8 cellular contexts compared by ENCODE assay signal in the genomic region with DNA sequence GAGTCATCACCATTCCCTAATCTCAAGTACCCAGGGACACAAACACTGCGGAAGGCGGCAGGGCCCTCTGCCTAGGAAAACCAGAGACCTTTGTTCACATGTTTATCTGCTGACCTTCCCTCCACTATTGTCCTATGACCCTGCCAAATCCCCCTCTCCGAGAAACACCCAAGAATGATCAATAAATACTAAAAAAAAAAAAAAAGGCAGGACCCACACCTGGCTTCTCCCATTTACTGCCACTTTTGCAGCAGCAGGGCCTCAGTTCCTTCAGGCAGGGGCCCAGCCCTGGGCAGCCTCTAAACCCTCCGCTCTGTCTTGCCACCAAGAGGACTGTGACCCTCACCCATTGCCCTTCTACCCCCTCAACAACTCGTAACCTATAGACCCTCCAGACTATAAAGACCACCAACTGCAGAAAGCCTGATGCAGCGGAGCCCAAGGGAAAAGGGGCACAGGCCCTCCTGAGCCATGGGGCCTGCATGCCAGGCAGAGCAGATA. TPM values are rescaled to one million over a fixed set of nuclear protein-coding genes. Genes with fewer than 3 reads are reported as not detected.
DNase-seq lines count a peak whose midpoint lies in the region; ATAC-seq, FAIRE-seq and TF ChIP-seq lines count a peak whose summit lies in the region.
"Not testable (repeated sequence)": the region's sequence is repeated elsewhere in the genome, so short reads cannot be mapped to it uniquely, and the experiment has no call there.

No MANE protein-coding gene starts in this region.

- intact Hi-C loops in activated CD4-positive, alpha-beta T cell treated with anti-CD3 and anti-CD28 coated beads for 36 hours (cut with DNase I, micrococcal nuclease): loop anchor here in 1 of 2 experiments (5.0 kb wide), 2 partner anchors 38 to 72 kb away; no protein-coding TSS in a partner anchor
- intact Hi-C loops in endothelial cell of umbilical vein (cut with micrococcal nuclease) (loop anchor here (1.0 to 5.0 kb wide), 3 partner anchors 32 to 72 kb away; partner anchors contain the start of gene CMTM1), psoas muscle (cut with DNase I) (loop anchor here in 1 of 2 donors (5.0 kb wide), 1 partner anchor 37 kb away; the partner anchor contains the start of genes CKLF and TK2), thyroid gland (cut with DNase I) (loop anchor here (5.0 kb wide), 1 partner anchor 37 kb away; the partner anchor contains the start of genes CKLF and TK2)
- intact Hi-C loops in lower lobe of right lung (cut with DNase I): not testable (repeated sequence)

- H3K79me2 ChIP-seq in endothelial cell of umbilical vein (ENCODE audit: control insufficient read depth, insufficient read depth, low read length): not testable (repeated sequence)

- peak overlapping the region; percentile 75; the same call in 2 of the 3 replicates for H3K4me2 ChIP-seq in A549
- H3K4me2 ChIP-seq in endothelial cell of umbilical vein (ENCODE audit: insufficient read depth, low read length): not testable (repeated sequence)

- not testable (repeated sequence) for H3K9ac ChIP-seq in endothelial cell of umbilical vein (replicated peaks; ENCODE audit: extremely low read depth, insufficient read depth, low read length)

- H3K4me3 ChIP-seq in A549; endothelial cell of umbilical vein (replicated peaks in 1 of 3; ENCODE audit: insufficient read depth in 1 of 3, low read depth in 1 of 3, low read length in 3 of 3); lower lobe of right lung; psoas muscle; thyroid gland (replicated peaks in 1 of 3): not testable (repeated sequence)

- POLR2A ChIA-PET in A549 (lab: Yijun Ruan, JAX): interaction anchor here (1.0 kb wide), 1 partner anchor 38 kb away, joined by 3 read pairs; the partner anchor contains the start of gene CKLF
- POLR2A ChIA-PET in activated CD4-positive, alpha-beta T cell treated with anti-CD3 and anti-CD28 coated beads for 36 hours (lab: Charles Lee); endothelial cell of umbilical vein (lab: Charles Lee): not testable (repeated sequence)

- not testable (repeated sequence) for H2AFZ ChIP-seq in endothelial cell of umbilical vein (ENCODE audit: low read depth, low read length)

- not testable (repeated sequence) for H4K20me1 ChIP-seq in endothelial cell of umbilical vein (replicated peaks; ENCODE audit: control insufficient read depth, extremely low read depth, insufficient read depth, low read length)

- H3K36me3 Mint-ChIP-seq in HFFc6 (ENCODE audit: low read depth): peaks cover 22% of the 10 kb centered on the region
- not testable (repeated sequence) for H3K36me3 Mint-ChIP-seq in activated CD4-positive, alpha-beta T cell treated with anti-CD3 and anti-CD28 coated beads for 36 hours (ENCODE audit: low read depth)

- not testable (repeated sequence) for ATAC-seq in A549; activated CD4-positive, alpha-beta T cell treated with anti-CD3 and anti-CD28 coated beads for 36 hours; lower lobe of right lung; psoas muscle

- not testable (repeated sequence) for H3K27me3 ChIP-seq in endothelial cell of umbilical vein (ENCODE audit: control insufficient read depth in 2 of 2, insufficient read depth in 2 of 2, low read length in 2 of 2); lower lobe of right lung (ENCODE audit: low read depth); psoas muscle (ENCODE audit: insufficient read depth in 3 of 3, low read length in 2 of 3); thyroid gland

- WGBS in A549 (ENCODE audit: missing lambda C conversion rate): 87% methylated on average over 6 of the region's 6 CpGs
- WGBS in psoas muscle, 3 donors: 95 to 100% (median 97%) methylated on average over 5 to 6 of the region's 6 CpGs
- 91 to 97% methylated on average over 6 of the region's 6 CpGs for WGBS in thyroid gland, 2 donors

- not testable (repeated sequence) for H3K9me1 ChIP-seq in endothelial cell of umbilical vein (replicated peaks; ENCODE audit: control insufficient read depth, extremely low read depth, insufficient read depth, low read length)

- not testable (repeated sequence) for H3K4me3 Mint-ChIP-seq in HFFc6; activated CD4-positive, alpha-beta T cell treated with anti-CD3 and anti-CD28 coated beads for 36 hours

- BruUV-seq in endothelial cell of umbilical vein (replicated peaks; lab: Mats Ljungman, UMichigan): not testable (repeated sequence)

- H3K9me3 ChIP-seq in A549; endothelial cell of umbilical vein (replicated peaks; ENCODE audit: control insufficient read depth, insufficient read depth, low read length); lower lobe of right lung; psoas muscle; thyroid gland: not testable (repeated sequence)

- H3K27ac Mint-ChIP-seq in HFFc6: peak overlapping the region; percentile 40
- H3K27ac Mint-ChIP-seq in activated CD4-positive, alpha-beta T cell treated with anti-CD3 and anti-CD28 coated beads for 36 hours: peak overlapping the region; percentile 51

- not testable (repeated sequence) for H3K9me3 Mint-ChIP-seq in HFFc6; activated CD4-positive, alpha-beta T cell treated with anti-CD3 and anti-CD28 coated beads for 36 hours (ENCODE audit: low read depth)

- H3K27ac ChIP-seq in A549 (peak overlapping the region; percentile 92 to 95), angular gyrus (ENCODE audit: low read depth, low read length) (peak overlapping the region; percentile 12), endothelial cell of umbilical vein (ENCODE audit: insufficient read depth, low read depth, low read length) (peak overlapping the region; percentile 87), lower lobe of right lung (peak overlapping the region; percentile 98), psoas muscle (peak overlapping the region; percentile 99), thyroid gland (peak overlapping the region in 2 of 3 donors; percentile 90 to 96)

- not testable (repeated sequence) for TF ChIP-seq EP300 in A549 (IDR thresholded peaks at IDR 0.05)

- TF ChIP-seq CTCF in A549 (IDR thresholded peaks at IDR 0.05); HFFc6 (IDR thresholded peaks at IDR 0.05); endothelial cell of umbilical vein (IDR thresholded peaks at IDR 0.05; ENCODE audit: extremely low read depth in 1 of 2, insufficient read depth in 1 of 2, low read depth in 1 of 2, low read length in 2 of 2); lower lobe of right lung (IDR thresholded peaks at IDR 0.05); psoas muscle (IDR thresholded peaks at IDR 0.05); thyroid gland (IDR thresholded peaks at IDR 0.05): not testable (repeated sequence)

- CTCF ChIA-PET in A549 (lab: Yijun Ruan, JAX): interaction anchor here (0.6 to 2.4 kb wide), 24 partner anchors 9 to 133 kb away, joined by 3 to 41 read pairs (median 4); no protein-coding TSS in a partner anchor
- CTCF ChIA-PET in activated CD4-positive, alpha-beta T cell treated with anti-CD3 and anti-CD28 coated beads for 36 hours (lab: Charles Lee): interaction anchor here (0.8 to 1.4 kb wide), 2 partner anchors 38 to 108 kb away, joined by 3 to 8 read pairs; no protein-coding TSS in a partner anchor
- CTCF ChIA-PET in endothelial cell of umbilical vein (lab: Charles Lee): interaction anchor here (0.6 to 1.5 kb wide), 34 partner anchors 10 to 240 kb away, joined by 3 to 56 read pairs (median 4); partner anchors contain the start of genes BEAN1 and CDH5

- H3K4me1 ChIP-seq in A549 (peaks cover 72% of the 10 kb centered on the region), endothelial cell of umbilical vein (ENCODE audit: control insufficient read depth, extremely low read depth, insufficient read depth, low read length) (peaks cover 75% of the 10 kb centered on the region), lower lobe of right lung (peaks cover 82% of the 10 kb centered on the region), psoas muscle (peaks cover 53% of the 10 kb centered on the region), thyroid gland (peaks cover 69 to 89% of the 10 kb centered on the region in 2 donors)

- TF ChIP-seq POLR2A in A549 (IDR thresholded peaks at IDR 0.05; ENCODE audit: low read length); endothelial cell of umbilical vein (IDR thresholded peaks at IDR 0.05; ENCODE audit: low read depth, low read length); thyroid gland (IDR thresholded peaks at IDR 0.05): not testable (repeated sequence)

- not testable (repeated sequence) for DNase-seq in A549 (ENCODE audit: low read depth in 1 of 2, low spot score in 1 of 2); HFFc6; activated CD4-positive, alpha-beta T cell treated with anti-CD3 and anti-CD28 coated beads for 36 hours; endothelial cell of umbilical vein (ENCODE audit: low read depth, low spot score); lower lobe of right lung; psoas muscle; thyroid gland

- not testable (repeated sequence) for TF ChIP-seq RAD21 in A549 (conservative IDR thresholded peaks at IDR 0.05 in 1 of 2, IDR thresholded peaks at IDR 0.05 in 1 of 2)

- not testable (repeated sequence) for H3K27me3 Mint-ChIP-seq in HFFc6 (ENCODE audit: insufficient read depth); activated CD4-positive, alpha-beta T cell treated with anti-CD3 and anti-CD28 coated beads for 36 hours

- dilution Hi-C loops in endothelial cell of umbilical vein (cut with MboI; ENCODE audit: extremely low pct_ligation_motif_present, low sequenced_read_pairs): not testable (repeated sequence)

- FAIRE-seq in A549 (lab: Jason Lieb, UNC); endothelial cell of umbilical vein (lab: Jason Lieb, UNC): not testable (repeated sequence)

- H3K36me3 ChIP-seq in endothelial cell of umbilical vein (ENCODE audit: control insufficient read depth in 2 of 2, extremely low read depth in 1 of 2, insufficient read depth in 2 of 2, low read length in 2 of 2); thyroid gland: not testable (repeated sequence)
- H3K36me3 ChIP-seq in lower lobe of right lung (peaks cover 12% of the 10 kb centered on the region), psoas muscle (ENCODE audit: insufficient read depth in 1 of 2, low read depth in 1 of 2) (peaks cover 0 to 43% of the 10 kb centered on the region in 2 donors)

- H3K4me1 Mint-ChIP-seq in HFFc6 (ENCODE audit: low read depth): peaks cover 59% of the 10 kb centered on the region
- peaks cover 46% of the 10 kb centered on the region for H3K4me1 Mint-ChIP-seq in activated CD4-positive, alpha-beta T cell treated with anti-CD3 and anti-CD28 coated beads for 36 hours

RNA-seq across cellular contexts. Expression of gene TK2, which starts 34.9 kb away (rescaled TPM):
- polyA plus RNA-seq in A549 (2011; rRNA removed) (29.5 and 36.3 TPM in 2 replicates), A549 (2017; fragmentation: RNase III; extraction: RNeasy Plus Mini Kit Qiagen cat#74134 plus additional on column Dnase treatment) (13.5 to 16.2 TPM (median 13.9 TPM) in 3 replicates), endothelial cell of umbilical vein (12.1 and 12.2 TPM in 2 replicates), psoas muscle (1 to 10 TPM; 4.0 to 9.2 (median 7.4) TPM)
- 9.1 and 11.1 TPM in 2 replicates for polyA plus RNA-seq in A549 (2012; cell fraction: cytosol; rRNA removed)
- 11.3 and 15.0 TPM in 2 replicates for polyA plus RNA-seq in A549 (2012; cell fraction: nucleus; rRNA removed)
- polyA minus RNA-seq in A549 (2011; rRNA and poly(A)+ RNA removed): 31.4 and 40.6 TPM in 2 replicates
- 10 to 100 TPM; 29.1 to 43.8 (median 32.6) TPM for total RNA-seq in HFFc6 (2021; fragmentation: NEBNext Ultra II Directional; extraction: Animal tissue kit (Norgen Biotek cat#: 25700))
- 1 to 10 TPM; 3.8 to 6.4 TPM for total RNA-seq in activated CD4-positive, alpha-beta T cell treated with anti-CD3 and anti-CD28 coated beads for 36 hours
- total RNA-seq in endothelial cell of umbilical vein (23.4 and 25.2 TPM in 2 replicates), lower lobe of right lung (36.2 TPM), psoas muscle (10 to 100 TPM; 10.0 to 14.7 (median 12.2) TPM), thyroid gland (10 to 100 TPM; 31.6 to 55.5 (median 46.6) TPM)
- 15.2 and 16.6 TPM in 2 replicates for polyA plus RNA-seq in endothelial cell of umbilical vein (2011; cell fraction: cytosol; rRNA removed)
- 25.4 and 27.0 TPM in 2 replicates for polyA plus RNA-seq in endothelial cell of umbilical vein (2011; cell fraction: nucleus; rRNA removed)
- polyA plus RNA-seq in endothelial cell of umbilical vein (2012): 19.2 and 20.4 TPM in 2 replicates
- 31.5 and 50.2 TPM in 2 replicates for polyA minus RNA-seq in endothelial cell of umbilical vein
- 14.0 TPM for polyA minus RNA-seq in endothelial cell of umbilical vein (2011; cell fraction: cytosol; rRNA and poly(A)+ RNA removed)
- polyA minus RNA-seq in endothelial cell of umbilical vein (2011; cell fraction: nucleus; rRNA and poly(A)+ RNA removed): 10.6 and 12.2 TPM in 2 replicates

RNA-seq across cellular contexts. Expression of gene CKLF, which starts 37.3 kb away (rescaled TPM):
- polyA plus RNA-seq in A549 (2011; rRNA removed) (85.1 and 96.5 TPM in 2 replicates), A549 (2017; fragmentation: RNase III; extraction: RNeasy Plus Mini Kit Qiagen cat#74134 plus additional on column Dnase treatment) (72.8 to 104 TPM (median 87.0 TPM) in 3 replicates), endothelial cell of umbilical vein (197 and 209 TPM in 2 replicates), psoas muscle (10 to 100 TPM in 2 of 3 donors, 1 to 10 TPM in 1; 5.4 to 21.1 (median 14.8) TPM)
- polyA plus RNA-seq in A549 (2012; cell fraction: cytosol; rRNA removed): 134 and 167 TPM in 2 replicates
- polyA plus RNA-seq in A549 (2012; cell fraction: nucleus; rRNA removed): 43.2 and 60.1 TPM in 2 replicates
- 20.9 and 23.0 TPM in 2 replicates for polyA minus RNA-seq in A549 (2011; rRNA and poly(A)+ RNA removed)
- 10 to 100 TPM; 44.7 to 61.4 (median 56.8) TPM for total RNA-seq in HFFc6 (2021; fragmentation: NEBNext Ultra II Directional; extraction: Animal tissue kit (Norgen Biotek cat#: 25700))
- total RNA-seq in activated CD4-positive, alpha-beta T cell treated with anti-CD3 and anti-CD28 coated beads for 36 hours: 100 to 1,000 TPM in 1 of 2 experiments, 10 to 100 TPM in 1; 93.5 to 122 TPM
- total RNA-seq in endothelial cell of umbilical vein (80.0 and 93.4 TPM in 2 replicates), lower lobe of right lung (64.9 TPM), psoas muscle (1 to 10 TPM; 4.1 to 8.7 (median 6.4) TPM), thyroid gland (10 to 100 TPM; 22.1 to 79.4 (median 49.9) TPM)
- 174 and 175 TPM in 2 replicates for polyA plus RNA-seq in endothelial cell of umbilical vein (2011; cell fraction: cytosol; rRNA removed)
- 54.0 and 61.7 TPM in 2 replicates for polyA plus RNA-seq in endothelial cell of umbilical vein (2011; cell fraction: nucleus; rRNA removed)
- 85.6 and 95.1 TPM in 2 replicates for polyA plus RNA-seq in endothelial cell of umbilical vein (2012)
- polyA minus RNA-seq in endothelial cell of umbilical vein: 49.7 and 62.3 TPM in 2 replicates
- polyA minus RNA-seq in endothelial cell of umbilical vein (2011; cell fraction: cytosol; rRNA and poly(A)+ RNA removed): 38.7 TPM
- 9.4 and 9.9 TPM in 2 replicates for polyA minus RNA-seq in endothelial cell of umbilical vein (2011; cell fraction: nucleus; rRNA and poly(A)+ RNA removed)

RNA-seq across cellular contexts. Expression of gene CMTM1, which starts 51.2 kb away (rescaled TPM):
- polyA plus RNA-seq in A549 (2011; rRNA removed): 1.1 and 1.3 TPM in 2 replicates
- polyA plus RNA-seq in A549 (2012; cell fraction: cytosol; rRNA removed): 1.9 and 2.7 TPM in 2 replicates
- 1.4 and 1.6 TPM in 2 replicates for polyA plus RNA-seq in A549 (2012; cell fraction: nucleus; rRNA removed)
- 1.5 to 2.1 TPM (median 1.9 TPM) in 3 replicates for polyA plus RNA-seq in A549 (2017; fragmentation: RNase III; extraction: RNeasy Plus Mini Kit Qiagen cat#74134 plus additional on column Dnase treatment)
- polyA minus RNA-seq in A549 (2011; rRNA and poly(A)+ RNA removed): 1.3 and 2.6 TPM in 2 replicates
- total RNA-seq in HFFc6 (2021; fragmentation: NEBNext Ultra II Directional; extraction: Animal tissue kit (Norgen Biotek cat#: 25700)): 1 to 10 TPM; 4.2 to 5.5 (median 4.9) TPM
- total RNA-seq in activated CD4-positive, alpha-beta T cell treated with anti-CD3 and anti-CD28 coated beads for 36 hours: 10 to 100 TPM in 1 of 2 experiments, 1 to 10 TPM in 1; 6.4 to 11.8 TPM
- 9.3 and 12.3 TPM in 2 replicates for total RNA-seq in endothelial cell of umbilical vein
- polyA plus RNA-seq in endothelial cell of umbilical vein: 3.0 and 3.8 TPM in 2 replicates
- polyA plus RNA-seq in endothelial cell of umbilical vein (2011; cell fraction: cytosol; rRNA removed): 1.9 and 2.5 TPM in 2 replicates
- polyA plus RNA-seq in endothelial cell of umbilical vein (2011; cell fraction: nucleus; rRNA removed): 1.8 and 2.4 TPM in 2 replicates
- polyA plus RNA-seq in endothelial cell of umbilical vein (2012): 2.9 and 5.1 TPM in 2 replicates
- 3.8 and 4.5 TPM in 2 replicates for polyA minus RNA-seq in endothelial cell of umbilical vein
- polyA minus RNA-seq in endothelial cell of umbilical vein (2011; cell fraction: cytosol; rRNA and poly(A)+ RNA removed): 4.8 TPM
- polyA minus RNA-seq in endothelial cell of umbilical vein (2011; cell fraction: nucleus; rRNA and poly(A)+ RNA removed): 1.2 and 1.9 TPM in 2 replicates
- 8.1 TPM for total RNA-seq in lower lobe of right lung
- 1 to 10 TPM in 1 of 4 donors, under 1 TPM in 1, not detected in 2; 0.76 to 1.1 TPM for total RNA-seq in psoas muscle
- polyA plus RNA-seq in psoas muscle: under 1 TPM in 2 of 3 donors, not detected in 1; 0.04 to 0.25 TPM
- total RNA-seq in thyroid gland: 1 to 10 TPM in 1 of 4 donors, not detected in 3; 3.8 TPM

Comparison
In these comparisons a context has a peak if more than half of its experiments do, and no peak if none do; other contexts are left out.
1. H3K27ac ChIP-seq: peak in every context shown above with its lines; median percentile 99 in psoas muscle; 98 in lower lobe of right lung; 94 in A549; 93 in thyroid gland; 87 in endothelial cell of umbilical vein; 12 in angular gyrus.